7 cellular contexts compared by ENCODE assay signal in the genomic region with DNA sequence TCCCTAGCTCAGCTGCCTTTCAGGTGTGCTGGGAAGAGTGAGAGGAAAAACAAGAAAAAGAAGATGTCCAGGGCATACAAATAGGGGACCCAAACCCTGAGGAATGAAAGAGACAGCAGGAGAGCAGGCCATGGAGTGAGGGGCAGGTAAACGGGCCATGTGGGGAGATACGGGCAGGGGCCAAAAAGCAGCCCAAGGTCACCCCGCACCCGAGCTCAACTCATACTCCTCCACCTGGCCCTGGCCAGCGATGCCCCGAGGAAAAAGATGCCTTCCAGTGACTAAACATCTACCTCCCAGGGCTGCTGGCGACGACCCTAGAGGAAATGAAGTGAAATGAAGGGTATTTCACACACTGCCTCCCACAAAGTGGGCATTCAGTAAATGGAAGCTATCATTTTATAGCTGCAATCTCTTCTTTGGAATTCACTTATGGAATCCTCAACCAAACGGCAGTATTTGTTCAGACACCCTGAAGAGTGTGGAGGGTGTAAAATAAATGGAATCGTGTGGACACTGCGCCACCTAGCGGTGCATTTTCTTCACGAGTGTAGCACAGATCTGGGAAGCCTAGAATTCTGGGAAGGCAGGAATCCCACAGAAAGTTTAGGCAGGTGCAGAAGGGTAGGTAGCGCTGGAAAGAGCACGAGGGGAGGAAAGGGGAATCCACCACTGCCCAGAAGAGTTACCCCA. TPM values are rescaled to one million over a fixed set of nuclear protein-coding genes. Genes with fewer than 3 reads are reported as not detected.
DNase-seq lines count a peak whose midpoint lies in the region; ATAC-seq lines count a peak whose summit lies in the region.

No MANE protein-coding gene starts in this region.

- intact Hi-C loops in sciatic nerve (cut with DNase I), result no loop called here

- ATAC-seq in sciatic nerve (peak; percentile 89), HG02678 (IDR thresholded peaks at IDR 0.05; ENCODE audit: unreplicated experiment) (no peak)

- DNase-seq in ELR (ENCODE audit: low read depth), result peak; percentile 76
- DNase-seq in HuH-7 (ENCODE audit: low spot score), result peak; percentile 71
- peak; percentile 78 for DNase-seq in SK-MEL-5 (ENCODE audit: low read depth, low spot score)
- peak; percentile 89 for DNase-seq in astrocyte of the hippocampus (ENCODE audit: low read depth, low spot score)
- peak; percentile 83 for DNase-seq in hepatic stellate cell (ENCODE audit: low spot score)
- peak; percentile 92 for DNase-seq in sciatic nerve (ENCODE audit: low spot score)

- in situ Hi-C loops in SK-MEL-5 (cut with HindIII; ENCODE audit: low pct_unique_long_range_greater_than_20kb, low sequenced_read_pairs), result no loop called here

RNA-seq across cellular contexts. Expression of a gene that starts 14.9 kb away (rescaled TPM):
- 73.4 and 73.6 TPM in 2 replicates for total RNA-seq in SK-MEL-5 (2014; rRNA removed; shearing (Covaris generic))
- 58.7 and 63.8 TPM in 2 replicates for polyA plus RNA-seq in SK-MEL-5 (2015; cell fraction: cytosol; rRNA removed)
- polyA plus RNA-seq in SK-MEL-5 (2015; cell fraction: nucleus; rRNA removed), result 118 and 129 TPM in 2 replicates
- 51.4 TPM for total RNA-seq in sciatic nerve
